1 cellular context compared by ENCODE assay signal in the genomic region with DNA sequence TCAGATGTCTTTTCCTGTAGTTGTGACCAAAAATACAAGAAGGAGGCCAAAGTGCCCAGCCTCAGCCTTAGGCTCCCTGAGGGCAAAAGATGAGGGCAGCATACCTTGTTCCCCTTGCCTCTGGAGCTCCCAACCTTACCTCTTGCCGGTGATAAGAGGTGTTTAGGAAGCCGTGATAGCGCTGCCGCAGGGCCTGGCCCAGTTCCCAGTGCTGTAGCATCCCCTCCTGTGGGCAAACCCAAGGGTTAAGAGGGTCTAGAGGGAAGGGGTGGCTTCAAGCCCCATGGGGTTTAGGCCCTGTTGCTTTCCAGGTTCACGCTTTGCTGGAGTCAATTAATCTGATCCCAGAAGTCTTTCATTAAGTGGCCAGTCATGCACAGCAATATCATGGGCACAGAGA.
TF ChIP-seq lines count a peak whose summit lies in the region.

No MANE protein-coding gene starts in this region.

TF ChIP-seq in liver, 16 proteins besides CTCF, POLR2A, EP300 and RAD21 (continued from another document):
- TF ChIP-seq, protein P1, sequence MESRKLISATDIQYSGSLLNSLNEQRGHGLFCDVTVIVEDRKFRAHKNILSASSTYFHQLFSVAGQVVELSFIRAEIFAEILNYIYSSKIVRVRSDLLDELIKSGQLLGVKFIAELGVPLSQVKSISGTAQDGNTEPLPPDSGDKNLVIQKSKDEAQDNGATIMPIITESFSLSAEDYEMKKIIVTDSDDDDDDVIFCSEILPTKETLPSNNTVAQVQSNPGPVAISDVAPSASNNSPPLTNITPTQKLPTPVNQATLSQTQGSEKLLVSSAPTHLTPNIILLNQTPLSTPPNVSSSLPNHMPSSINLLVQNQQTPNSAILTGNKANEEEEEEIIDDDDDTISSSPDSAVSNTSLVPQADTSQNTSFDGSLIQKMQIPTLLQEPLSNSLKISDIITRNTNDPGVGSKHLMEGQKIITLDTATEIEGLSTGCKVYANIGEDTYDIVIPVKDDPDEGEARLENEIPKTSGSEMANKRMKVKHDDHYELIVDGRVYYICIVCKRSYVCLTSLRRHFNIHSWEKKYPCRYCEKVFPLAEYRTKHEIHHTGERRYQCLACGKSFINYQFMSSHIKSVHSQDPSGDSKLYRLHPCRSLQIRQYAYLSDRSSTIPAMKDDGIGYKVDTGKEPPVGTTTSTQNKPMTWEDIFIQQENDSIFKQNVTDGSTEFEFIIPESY (IDR thresholded peaks at IDR 0.05): no peak
- TF ChIP-seq, protein P2, sequence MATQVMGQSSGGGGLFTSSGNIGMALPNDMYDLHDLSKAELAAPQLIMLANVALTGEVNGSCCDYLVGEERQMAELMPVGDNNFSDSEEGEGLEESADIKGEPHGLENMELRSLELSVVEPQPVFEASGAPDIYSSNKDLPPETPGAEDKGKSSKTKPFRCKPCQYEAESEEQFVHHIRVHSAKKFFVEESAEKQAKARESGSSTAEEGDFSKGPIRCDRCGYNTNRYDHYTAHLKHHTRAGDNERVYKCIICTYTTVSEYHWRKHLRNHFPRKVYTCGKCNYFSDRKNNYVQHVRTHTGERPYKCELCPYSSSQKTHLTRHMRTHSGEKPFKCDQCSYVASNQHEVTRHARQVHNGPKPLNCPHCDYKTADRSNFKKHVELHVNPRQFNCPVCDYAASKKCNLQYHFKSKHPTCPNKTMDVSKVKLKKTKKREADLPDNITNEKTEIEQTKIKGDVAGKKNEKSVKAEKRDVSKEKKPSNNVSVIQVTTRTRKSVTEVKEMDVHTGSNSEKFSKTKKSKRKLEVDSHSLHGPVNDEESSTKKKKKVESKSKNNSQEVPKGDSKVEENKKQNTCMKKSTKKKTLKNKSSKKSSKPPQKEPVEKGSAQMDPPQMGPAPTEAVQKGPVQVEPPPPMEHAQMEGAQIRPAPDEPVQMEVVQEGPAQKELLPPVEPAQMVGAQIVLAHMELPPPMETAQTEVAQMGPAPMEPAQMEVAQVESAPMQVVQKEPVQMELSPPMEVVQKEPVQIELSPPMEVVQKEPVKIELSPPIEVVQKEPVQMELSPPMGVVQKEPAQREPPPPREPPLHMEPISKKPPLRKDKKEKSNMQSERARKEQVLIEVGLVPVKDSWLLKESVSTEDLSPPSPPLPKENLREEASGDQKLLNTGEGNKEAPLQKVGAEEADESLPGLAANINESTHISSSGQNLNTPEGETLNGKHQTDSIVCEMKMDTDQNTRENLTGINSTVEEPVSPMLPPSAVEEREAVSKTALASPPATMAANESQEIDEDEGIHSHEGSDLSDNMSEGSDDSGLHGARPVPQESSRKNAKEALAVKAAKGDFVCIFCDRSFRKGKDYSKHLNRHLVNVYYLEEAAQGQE (IDR thresholded peaks at IDR 0.05): no peak
